ENCODE assay signal across 9 cellular contexts in the genomic region with DNA sequence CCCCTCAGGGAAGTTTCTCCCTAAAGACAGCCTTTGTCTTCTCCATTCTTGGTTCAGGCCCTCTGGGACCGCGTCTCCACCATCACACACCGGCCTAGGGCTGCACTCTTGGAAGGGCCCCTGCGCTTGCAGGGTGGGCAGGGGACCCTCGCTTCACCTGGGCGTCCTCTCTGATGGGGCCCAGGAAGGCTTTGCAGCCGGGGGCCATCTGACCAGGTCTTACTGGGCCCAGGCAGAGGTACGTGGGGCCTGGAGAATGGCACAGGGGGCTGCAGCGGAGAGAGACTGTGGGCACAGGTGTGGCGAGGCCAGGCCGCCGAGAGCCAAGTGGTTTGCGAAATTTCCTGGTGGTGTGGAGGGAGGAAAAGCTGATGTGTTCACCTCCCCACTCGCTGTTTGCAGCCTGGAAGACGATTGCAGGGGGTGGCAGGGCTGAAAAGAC. TPM values are rescaled to one million over a fixed set of nuclear protein-coding genes. Genes with fewer than 3 reads are reported as not detected.
A peak's percentile ranks its signal among the peaks of the same experiment; 100 is the strongest.
DNase-seq lines count a peak whose midpoint lies in the region; ATAC-seq and TF ChIP-seq lines count a peak whose summit lies in the region.
"Had no signal": no experiment of that assay in that cellular context is flagged by ENCODE, and none has a peak within 500 bp of the region (broad histone marks: within the 10 kb centered on the region; RNA-seq: fewer than 3 reads in every experiment).

No MANE protein-coding gene starts in this region.

- TF ChIP-seq CTCF in left lung (IDR thresholded peaks at IDR 0.05) (no peak), thoracic aorta (IDR thresholded peaks at IDR 0.05) (no peak)

- H3K4me3 Mint-ChIP-seq in activated CD4-positive, alpha-beta T cell treated with anti-CD3 and anti-CD28 coated beads, Interleukin-2, amount 10 ng/mL, durations not matched to agents 24 days and 14 days = peak overlapping the region; percentile 98
- peak overlapping the region; percentile 88 for H3K4me3 Mint-ChIP-seq in activated naive CD8-positive, alpha-beta T cell treated with anti-CD3 and anti-CD28 coated beads, Interleukin-2, amount 50 U/mL, for 24 hours

- peaks cover 10% of the 10 kb centered on the region for H3K36me3 Mint-ChIP-seq in activated CD4-positive, alpha-beta T cell treated with anti-CD3 and anti-CD28 coated beads, Interleukin-2, amount 10 ng/mL, durations not matched to agents 24 days and 14 days (ENCODE audit: low read depth)
- no peaks in the 10 kb centered on the region for H3K36me3 Mint-ChIP-seq in activated naive CD8-positive, alpha-beta T cell treated with anti-CD3 and anti-CD28 coated beads, Interleukin-2, amount 50 U/mL, for 24 hours (ENCODE audit: low read depth)

- H3K4me1 Mint-ChIP-seq in activated CD4-positive, alpha-beta T cell treated with anti-CD3 and anti-CD28 coated beads, Interleukin-2, amount 10 ng/mL, durations not matched to agents 24 days and 14 days = peaks cover 61% of the 10 kb centered on the region
- peaks cover 45% of the 10 kb centered on the region for H3K4me1 Mint-ChIP-seq in activated naive CD8-positive, alpha-beta T cell treated with anti-CD3 and anti-CD28 coated beads, Interleukin-2, amount 50 U/mL, for 24 hours

- no peaks in the 10 kb centered on the region for H3K27me3 Mint-ChIP-seq in activated CD4-positive, alpha-beta T cell treated with anti-CD3 and anti-CD28 coated beads, Interleukin-2, amount 10 ng/mL, durations not matched to agents 24 days and 14 days
- H3K27me3 Mint-ChIP-seq in activated naive CD8-positive, alpha-beta T cell treated with anti-CD3 and anti-CD28 coated beads, Interleukin-2, amount 50 U/mL, for 24 hours = no peaks in the 10 kb centered on the region

- no peak for DNase-seq in activated CD4-positive, alpha-beta T cell treated with anti-CD3 and anti-CD28 coated beads, Interleukin-2, amount 10 ng/mL, durations not matched to agents 24 days and 14 days
- no peak for DNase-seq in activated CD4-positive, alpha-beta T cell treated with anti-CD3 and anti-CD28 coated beads for 1 hour
- DNase-seq in activated naive CD8-positive, alpha-beta T cell treated with anti-CD3 and anti-CD28 coated beads, Interleukin-2, amount 50 U/mL, for 24 hours = no peak
- DNase-seq in left lung = peak in 1 of 2 donors; percentile 86
- DNase-seq in thoracic aorta (ENCODE audit: low spot score) = no peak
- no peak for DNase-seq in islet precursor cell
- no peak for DNase-seq in superior temporal gyrus (ENCODE audit: extremely low spot score)
- DNase-seq in NCI-H2196 (lab: John Stamatoyannopoulos, UW; ENCODE audit: unreplicated experiment) = no peak

- H3K36me3 ChIP-seq in left lung (peaks cover 0 to 19% of the 10 kb centered on the region in 2 donors), thoracic aorta (no peaks in the 10 kb centered on the region)

- H3K9me3 ChIP-seq in left lung = no peaks in the 10 kb centered on the region
- H3K9me3 ChIP-seq in thoracic aorta = no peaks in the 10 kb centered on the region

- no peak for ATAC-seq in activated naive CD8-positive, alpha-beta T cell treated with anti-CD3 and anti-CD28 coated beads, Interleukin-2, amount 50 U/mL, for 24 hours
- ATAC-seq in left lung (no peak), thoracic aorta (ENCODE audit: insufficient number of reproducible peaks, low FRiP score, low read depth) (no peak)

- H3K27me3 ChIP-seq in left lung (peaks cover 0 to 3% of the 10 kb centered on the region in 2 donors), thoracic aorta (replicated peaks; ENCODE audit: insufficient read depth) (no peaks in the 10 kb centered on the region)

- peak overlapping the region; percentile 99 for H3K27ac Mint-ChIP-seq in activated CD4-positive, alpha-beta T cell treated with anti-CD3 and anti-CD28 coated beads, Interleukin-2, amount 10 ng/mL, durations not matched to agents 24 days and 14 days
- H3K27ac Mint-ChIP-seq in activated naive CD8-positive, alpha-beta T cell treated with anti-CD3 and anti-CD28 coated beads, Interleukin-2, amount 50 U/mL, for 24 hours = peak overlapping the region; percentile 97

- intact Hi-C loops in activated CD4-positive, alpha-beta T cell treated with anti-CD3 and anti-CD28 coated beads, Interleukin-2, amount 10 ng/mL, durations not matched to agents 24 days and 14 days (cut with micrococcal nuclease) = loop anchor here (2.0 to 5.0 kb wide), 3 partner anchors 46 to 254 kb away; partner anchors contain the start of genes ALOX5 and ZFAND4
- intact Hi-C loops in left lung (cut with DNase I) = no loop called here

- H3K9me3 Mint-ChIP-seq in activated CD4-positive, alpha-beta T cell treated with anti-CD3 and anti-CD28 coated beads, Interleukin-2, amount 10 ng/mL, durations not matched to agents 24 days and 14 days = peaks cover 6% of the 10 kb centered on the region
- no peaks in the 10 kb centered on the region for H3K9me3 Mint-ChIP-seq in activated naive CD8-positive, alpha-beta T cell treated with anti-CD3 and anti-CD28 coated beads, Interleukin-2, amount 50 U/mL, for 24 hours

- H3K27ac ChIP-seq in left lung (peak overlapping the region; percentile 87 to 97), thoracic aorta (peak overlapping the region; percentile 59 to 63)
- H3K27ac ChIP-seq: C4-2B had no signal

- H3K4me3 ChIP-seq in left lung = peak overlapping the region; percentile 44 to 53
- peak overlapping the region; percentile 75 for H3K4me3 ChIP-seq in thoracic aorta

- H3K4me1 ChIP-seq in left lung (peaks cover 11 to 68% of the 10 kb centered on the region in 2 donors), thoracic aorta (ENCODE audit: control insufficient read depth in 1 of 2, low read depth in 2 of 2) (peaks cover 10 to 23% of the 10 kb centered on the region in 2 donors)

RNA-seq across cellular contexts. Expression of gene ALOX5, which starts 44.4 kb away (rescaled TPM):
- total RNA-seq in activated CD4-positive, alpha-beta T cell treated with anti-CD3 and anti-CD28 coated beads, Interleukin-2, amount 10 ng/mL, durations not matched to agents 24 days and 14 days = 1.0 and 2.4 TPM in 2 replicates
- total RNA-seq in left lung (100 to 1,000 TPM in 1 of 2 donors, 10 to 100 TPM in 1; 52.3 to 145 TPM), thoracic aorta (10 to 100 TPM; 64.1 to 69.7 TPM)

Comparison
In these comparisons a context has a peak if more than half of its experiments do, and no peak if none do; other contexts are left out.
1. RNA of gene ALOX5, which starts 44.4 kb away (total RNA-seq): 52.3 to 145 TPM in left lung and 64.1 to 69.7 TPM in thoracic aorta; 1.0 to 2.4 TPM in activated CD4-positive, alpha-beta T cell treated with anti-CD3 and anti-CD28 coated beads, Interleukin-2, amount 10 ng/mL, durations not matched to agents 24 days and 14 days; every median in the first group is over 10 times any median in the second.